In the genomic region with DNA sequence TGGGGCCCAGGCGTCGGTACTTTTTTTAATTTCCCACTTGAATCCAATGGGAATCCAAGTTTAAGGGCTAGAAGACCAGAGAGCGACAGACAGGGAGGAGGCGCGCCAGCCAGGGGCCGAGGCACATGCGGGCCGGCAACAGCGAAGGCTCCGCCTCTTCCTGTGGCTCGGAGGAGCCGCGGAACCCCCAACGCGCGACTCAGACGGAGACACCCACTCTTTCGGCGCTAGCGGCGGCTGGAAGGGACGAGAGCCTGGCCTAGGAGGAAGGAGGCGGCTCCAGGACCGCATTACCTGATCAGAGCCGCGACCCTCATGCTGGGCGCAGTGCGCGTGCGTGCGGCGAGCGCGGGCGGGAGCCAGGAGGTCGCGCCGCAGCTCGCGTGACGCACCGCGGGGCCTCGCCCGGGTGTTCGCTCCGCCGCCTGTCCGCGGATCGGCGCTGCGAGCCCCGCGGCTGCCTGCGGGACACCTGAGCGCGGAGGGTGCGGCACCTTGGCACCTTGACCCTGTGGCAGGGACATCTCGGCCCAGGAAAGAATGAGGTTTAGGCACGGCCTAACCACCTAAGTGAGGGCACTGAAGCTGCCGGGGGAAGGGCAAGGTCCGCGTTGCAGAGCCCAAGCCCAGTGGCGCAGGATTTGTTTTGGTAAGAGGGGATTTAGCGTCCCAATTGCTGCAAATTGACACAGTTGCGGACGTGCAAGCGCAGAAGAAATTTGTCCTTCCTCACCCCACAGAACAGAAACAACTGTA, we compare ENCODE assay signal across 8 cellular contexts. TPM values are rescaled to one million over a fixed set of nuclear protein-coding genes. Genes with fewer than 3 reads are reported as not detected.
A peak's percentile ranks its signal among the peaks of the same experiment; 100 is the strongest.
DNase-seq lines count a peak whose midpoint lies in the region; ATAC-seq and TF ChIP-seq lines count a peak whose summit lies in the region.

A gene with protein sequence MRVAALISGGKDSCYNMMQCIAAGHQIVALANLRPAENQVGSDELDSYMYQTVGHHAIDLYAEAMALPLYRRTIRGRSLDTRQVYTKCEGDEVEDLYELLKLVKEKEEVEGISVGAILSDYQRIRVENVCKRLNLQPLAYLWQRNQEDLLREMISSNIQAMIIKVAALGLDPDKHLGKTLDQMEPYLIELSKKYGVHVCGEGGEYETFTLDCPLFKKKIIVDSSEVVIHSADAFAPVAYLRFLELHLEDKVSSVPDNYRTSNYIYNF (minus strand): TSS at position 341 of the 756 bp plus-strand sequence. CDS start 24 bp downstream, at position 317.

- H3K4me1 ChIP-seq in SJCRH30 = no peaks in the 10 kb centered on the region
- peaks cover 10 to 33% (median 14%) of the 10 kb centered on the region in 3 donors for H3K4me1 ChIP-seq in gastroesophageal sphincter

- no peak for TF ChIP-seq EP300 in gastroesophageal sphincter (IDR thresholded peaks at IDR 0.05)

- in situ Hi-C loops in G401 (cut with HindIII; ENCODE audit: low sequenced_read_pairs) = no loop called here

- 0% methylated on average over 2 to 15 of the region's 69 CpGs for WGBS in gastroesophageal sphincter (ENCODE audit: low coverage in 1 of 2), 2 donors

- TF ChIP-seq POLR2A in gastroesophageal sphincter (IDR thresholded peaks at IDR 0.05) = peak; percentile 59 to 66

- H3K4me3 ChIP-seq in LNCaP clone FGC (ENCODE audit: low read depth, low read length) (peak within 1 kb of the TSS; percentile 83), SJCRH30 (peak within 1 kb of the TSS; percentile 70), gastroesophageal sphincter (peak within 1 kb of the TSS; percentile 64 to 81)

- peak; percentile 92 for ATAC-seq in gastroesophageal sphincter

- H3K36me3 ChIP-seq in SJCRH30 (no peaks in the 10 kb centered on the region), gastroesophageal sphincter (no peaks in the 10 kb centered on the region)

- H3K27me3 ChIP-seq in SJCRH30 (no peaks in the 10 kb centered on the region), gastroesophageal sphincter (no peaks in the 10 kb centered on the region)

- DNase-seq in G401 (ENCODE audit: low spot score) (peak; percentile 81), H4 (ENCODE audit: low spot score) (peak; percentile 77), LNCaP clone FGC (ENCODE audit: low read depth) (peak; percentile 50), SJCRH30 (peak; percentile 89), nucleus accumbens (lab: John Stamatoyannopoulos, UW) (peak in 53 of 56 donors; percentile 19 to 90 (median 76)), superior temporal gyrus (ENCODE audit: extremely low spot score) (peak; percentile 75)
- DNase-seq in activated naive CD4-positive, alpha-beta T cell (lab: John Stamatoyannopoulos, UW) = peak; percentile 58 to 71 (median 62)

- 0 out of 2 replicates have a peak, but pooled peaks have one; percentile 5 for TF ChIP-seq CTCF in LNCaP clone FGC (IDR thresholded peaks at IDR 0.05; ENCODE audit: control insufficient read depth, extremely low read depth, insufficient read depth)
- TF ChIP-seq CTCF in gastroesophageal sphincter (IDR thresholded peaks at IDR 0.05) = peak in 2 of 4 experiments; percentile 17 to 38

- no peaks in the 10 kb centered on the region for H3K9me3 ChIP-seq in SJCRH30 (replicated peaks)
- no peaks in the 10 kb centered on the region for H3K9me3 ChIP-seq in gastroesophageal sphincter

- peak within 1 kb of the TSS; percentile 82 for H3K27ac ChIP-seq in SJCRH30
- H3K27ac ChIP-seq in gastroesophageal sphincter = peak within 1 kb of the TSS; percentile 89 to 98 (median 94)

RNA-seq across cellular contexts. Expression of the gene that starts here (rescaled TPM):
- 14.3 and 26.8 TPM in 2 replicates for total RNA-seq in G401 (2014; rRNA removed; shearing (Covaris generic))
- 32.4 and 36.9 TPM in 2 replicates for total RNA-seq in H4 (2014; rRNA removed; shearing (Covaris generic))
- total RNA-seq in SJCRH30 (2014; rRNA removed; shearing (Covaris generic)) = 10.6 and 13.0 TPM in 2 replicates
- total RNA-seq in gastroesophageal sphincter = 10 to 100 TPM in 3 of 4 donors, 1 to 10 TPM in 1; 5.4 to 46.2 (median 17.7) TPM

Comparison
In these comparisons a context has a peak if more than half of its experiments do, and no peak if none do; other contexts are left out.
1. Peak in every context shown above with its lines: DNase-seq, ATAC-seq, H3K4me3 ChIP-seq and H3K27ac ChIP-seq.